In genomic region chr12:117766008-117766407, GRCh38 we compare ENCODE assay signal across 7 cellular contexts.
"Had no signal": no experiment of that assay in that cellular context is flagged by ENCODE, and none has a peak within 500 bp of the region (broad histone marks: within the 10 kb centered on the region; RNA-seq: fewer than 3 reads in every experiment).

No MANE protein-coding gene starts in this region.

- ATAC-seq: GM23338, HCT116 had no signal

- H3K4me2 ChIP-seq: GM23338 had no signal

- FAIRE-seq: HTR-8/SVneo had no signal

- H2AFZ ChIP-seq: GM23338 had no signal

- H3K4me3 ChIP-seq: GM23338, HAP-1 had no signal

- H3K36me3 ChIP-seq: HAP-1 had no signal

- H3K9me3 ChIP-seq: HAP-1 had no signal

- H3K4me1 ChIP-seq: HAP-1 had no signal

- DNase-seq: H7, IMR-90, KBM-7 had no signal
